Comparison of ENCODE assay signal across 18 cellular contexts in genomic region chr17:17358060-17358751, GRCh38.
"Had no signal": no experiment of that assay in that cellular context is flagged by ENCODE, and none has a peak within 500 bp of the region (broad histone marks: within the 10 kb centered on the region; RNA-seq: fewer than 3 reads in every experiment).

No MANE protein-coding gene starts in this region.

- ATAC-seq: activated naive CD4-positive, alpha-beta T cell treated with anti-CD3 and anti-CD28 coated beads, Interleukin-2, amount 50 U/mL, for 72 hours; foreskin keratinocyte; SK-N-SH treated with all-trans-retinoic acid at 6 μM for 48 hours; stimulated activated memory B cell treated with anti-CD40 and anti-IgM and Interleukin-4, amounts not matched to agents 10 μg/mL and 1 μg/mL and 100 μg/mL, for 72 hours had no signal

- H3K36me3 ChIP-seq: prostate gland, thoracic aorta had no signal

- H3K27ac ChIP-seq: foreskin keratinocyte, hepatocyte, prostate gland, thoracic aorta had no signal

- H3K36me3 Mint-ChIP-seq: activated CD4-positive, alpha-beta memory T cell treated with anti-CD3 and anti-CD28 coated beads for 36 hours; memory B cell; stimulated activated memory B cell treated with anti-CD40 and anti-IgM and Interleukin-4, amounts not matched to agents 10 μg/mL and 1 μg/mL and 100 μg/mL, for 72 hours; type B pancreatic cell had no signal

- H3K27ac Mint-ChIP-seq: activated CD4-positive, alpha-beta memory T cell treated with anti-CD3 and anti-CD28 coated beads for 36 hours; dendritic cell treated with granulocyte-macrophage colony-stimulating factor and Interleukin-4, amounts not matched to agents 40 ng/mL and 50 ng/mL, for 4 days; memory B cell; stimulated activated memory B cell treated with anti-CD40 and anti-IgM and Interleukin-4, amounts not matched to agents 10 μg/mL and 1 μg/mL and 100 μg/mL, for 72 hours; type B pancreatic cell had no signal

- H3K4me1 ChIP-seq: foreskin keratinocyte, prostate gland had no signal

- H3K79me2 ChIP-seq: hepatocyte had no signal

- H3K4me3 Mint-ChIP-seq: activated CD4-positive, alpha-beta memory T cell treated with anti-CD3 and anti-CD28 coated beads for 36 hours; dendritic cell treated with granulocyte-macrophage colony-stimulating factor and Interleukin-4, amounts not matched to agents 40 ng/mL and 50 ng/mL, for 4 days; memory B cell; stimulated activated memory B cell treated with anti-CD40 and anti-IgM and Interleukin-4, amounts not matched to agents 10 μg/mL and 1 μg/mL and 100 μg/mL, for 72 hours; type B pancreatic cell had no signal

- H3K4me2 ChIP-seq: hepatocyte had no signal

- DNase-seq: activated CD4-positive, alpha-beta memory T cell treated with anti-CD3 and anti-CD28 coated beads for 36 hours; activated CD4-positive, alpha-beta T cell treated with anti-CD3 and anti-CD28 coated beads for 48 hours; activated gamma-delta T cell treated with Interleukin-2 at 50 U/mL for 16 hours; activated T-cell treated with anti-CD3 and anti-CD28 coated beads for 4 hours; amygdala; effector CD8-positive, alpha-beta T cell; foreskin keratinocyte; stimulated activated CD4-positive, alpha-beta T cell treated with anti-CD3 and anti-CD28 coated beads, Interleukin-15, amount 100 ng/mL, for 24 hours had no signal

- H3K27me3 ChIP-seq: hepatocyte had no signal

- H3K9me3 Mint-ChIP-seq: activated naive CD4-positive, alpha-beta T cell treated with anti-CD3 and anti-CD28 coated beads, Interleukin-2, amount 50 U/mL, for 72 hours had no signal

- H2AFZ ChIP-seq: hepatocyte had no signal

- H3K4me1 Mint-ChIP-seq: memory B cell; stimulated activated memory B cell treated with anti-CD40 and anti-IgM and Interleukin-4, amounts not matched to agents 10 μg/mL and 1 μg/mL and 100 μg/mL, for 72 hours had no signal

- H3K9me3 ChIP-seq: prostate gland, thoracic aorta had no signal

- H3K4me3 ChIP-seq: hepatocyte, prostate gland, thoracic aorta had no signal

- FAIRE-seq: bronchial epithelial cell had no signal
